Comparison of ENCODE assay signal across 8 cellular contexts in genomic region chr16:48383877-48384304, GRCh38. TPM values are rescaled to one million over a fixed set of nuclear protein-coding genes. Genes with fewer than 3 reads are reported as not detected.
A peak's percentile ranks its signal among the peaks of the same experiment; 100 is the strongest.
DNase-seq lines count a peak whose midpoint lies in the region; ATAC-seq and TF ChIP-seq lines count a peak whose summit lies in the region.

No MANE protein-coding gene starts in this region.

- no peaks in the 10 kb centered on the region for H3K9me3 Mint-ChIP-seq in memory B cell

- BruUV-seq in PC-9 (replicated peaks; lab: Mats Ljungman, UMichigan): TSS peak; percentile 80

- H3K4me1 ChIP-seq in PC-9 (replicated peaks; ENCODE audit: insufficient read depth) (peaks cover 37% of the 10 kb centered on the region), uterus (peaks cover 0 to 5% of the 10 kb centered on the region in 2 donors)

- H3K36me3 ChIP-seq in PC-9 (ENCODE audit: low read depth) (no peaks in the 10 kb centered on the region), uterus (no peaks in the 10 kb centered on the region)

- no peak for TF ChIP-seq POLR2A in uterus (IDR thresholded peaks at IDR 0.05)

- no peaks in the 10 kb centered on the region for H3K9me3 ChIP-seq in PC-9 (ENCODE audit: insufficient read depth, low read depth)
- no peaks in the 10 kb centered on the region for H3K9me3 ChIP-seq in uterus

- no peaks in the 10 kb centered on the region for H3K27me3 ChIP-seq in PC-9 (ENCODE audit: insufficient read depth, low read depth)
- H3K27me3 ChIP-seq in uterus: no peaks in the 10 kb centered on the region

- TF ChIP-seq CTCF in PC-9 (conservative IDR thresholded peaks at IDR 0.05): no peak
- no peak for TF ChIP-seq CTCF in choroid plexus epithelial cell (conservative IDR thresholded peaks at IDR 0.05; ENCODE audit: low read depth, low read length)
- TF ChIP-seq CTCF in uterus (IDR thresholded peaks at IDR 0.05): no peak

- DNase-seq in NCI-H524 (lab: John Stamatoyannopoulos, UW) (peak; percentile 11 to 35), NCI-H524 treated with DMSO at 0.1 percent for 48 hours (lab: John Stamatoyannopoulos, UW) (no peak), PC-9 (peak in 1 of 2 experiments; percentile 44), choroid plexus epithelial cell (ENCODE audit: low read depth) (no peak), memory B cell (ENCODE audit: low spot score in 2 of 2) (no peak), uterus (no peak), activated gamma-delta T cell (lab: John Stamatoyannopoulos, UW) (no peak)

- POLR2A ChIA-PET in PC-9 (lab: Charles Lee; ENCODE audit: unreplicated experiment): interaction anchor here (0.6 to 0.7 kb wide), 2 partner anchors 30 to 64 kb away, joined by 7 to 9 read pairs; no protein-coding TSS in a partner anchor

- H3K4me1 Mint-ChIP-seq in memory B cell: peaks cover 30% of the 10 kb centered on the region

- H2AFZ ChIP-seq in PC-9: peak overlapping the region; percentile 34

- H3F3A ChIP-seq in PC-9 (ENCODE audit: insufficient read depth, low read depth): peaks cover 11% of the 10 kb centered on the region; the same call in 1 of the 2 replicates

- peak overlapping the region; percentile 71 for H3K4me3 ChIP-seq in PC-9
- H3K4me3 ChIP-seq in choroid plexus epithelial cell (ENCODE audit: low read depth, low read length): peak overlapping the region; percentile 80
- H3K4me3 ChIP-seq in uterus: peak overlapping the region; percentile 40 to 99

- peaks cover 43% of the 10 kb centered on the region; the same call in 1 of the 2 replicates for H4K20me1 ChIP-seq in PC-9 (ENCODE audit: insufficient read depth)

- intact Hi-C loops in PC-9 (cut with micrococcal nuclease; ENCODE audit: unreplicated experiment) (loop anchor here (2.0 kb wide), 1 partner anchor 25 kb away; no protein-coding TSS in a partner anchor), uterus (cut with DNase I; ENCODE audit: low total_unique reads) (no loop called here)

- H3K27ac Mint-ChIP-seq in memory B cell: peak overlapping the region; percentile 92

- ATAC-seq in memory B cell (ENCODE audit: low read depth) (no peak), HG03175 (IDR thresholded peaks at IDR 0.05; ENCODE audit: unreplicated experiment) (no peak)

- peak overlapping the region; percentile 94 for H3K4me3 Mint-ChIP-seq in memory B cell

- H3K9me2 ChIP-seq in PC-9 (ENCODE audit: insufficient read depth): no peaks in the 10 kb centered on the region

- H3K27ac ChIP-seq in PC-9: peak overlapping the region; percentile 61
- peak overlapping the region; percentile 99 to 100 for H3K27ac ChIP-seq in uterus

- CTCF ChIA-PET in PC-9 (lab: Charles Lee): no interaction called here

- H3K27me3 Mint-ChIP-seq in memory B cell: no peaks in the 10 kb centered on the region

- peak overlapping the region; percentile 87 for H3K4me2 ChIP-seq in PC-9

- H3K79me2 ChIP-seq in PC-9 (ENCODE audit: low read depth): peaks cover 56% of the 10 kb centered on the region

- H3K36me3 Mint-ChIP-seq in memory B cell: no peaks in the 10 kb centered on the region

RNA-seq across cellular contexts. Expression of gene SIAH1, which starts 1.3 kb away (rescaled TPM):
- total RNA-seq in PC-9 (2021) (18.6 and 22.8 TPM in 2 replicates), uterus (10 to 100 TPM; 28.2 to 79.4 (median 41.6) TPM)

Comparison
In these comparisons a context has a peak if more than half of its experiments do, and no peak if none do; other contexts are left out.
1. DNase-seq: peak in NCI-H524 (2 of 2); none in NCI-H524 treated with DMSO at 0.1 percent for 48 hours (single experiment), choroid plexus epithelial cell (single experiment), memory B cell (0 of 2), uterus (0 of 2) and activated gamma-delta T cell (single experiment).
2. Peak in every context shown above with its lines, with median percentiles within 50 percentile points of each other: H3K4me3 ChIP-seq.